2 cellular contexts compared by ENCODE assay signal in genomic region chr1:206419250-206419649, GRCh38.
TF ChIP-seq lines count a peak whose summit lies in the region.

No MANE protein-coding gene starts in this region.

TF ChIP-seq in IMR-90, 13 proteins besides CTCF, POLR2A, EP300 and RAD21:
- no peak for TF ChIP-seq ELK1 (IDR thresholded peaks at IDR 0.05; ENCODE audit: borderline replicate concordance, low read depth, low read length)
- TF ChIP-seq CHD1 (IDR thresholded peaks at IDR 0.05; ENCODE audit: low read depth, low read length), result no peak
- no peak for TF ChIP-seq CEBPB (IDR thresholded peaks at IDR 0.05; ENCODE audit: low read depth, low read length)
- TF ChIP-seq RCOR1 (IDR thresholded peaks at IDR 0.05; ENCODE audit: insufficient replicate concordance, low read length), result no peak
- TF ChIP-seq USF2 (IDR thresholded peaks at IDR 0.05; ENCODE audit: low read depth, low read length), result no peak
- TF ChIP-seq FOS (IDR thresholded peaks at IDR 0.05; ENCODE audit: low read depth, low read length), result no peak
- no peak for TF ChIP-seq MAZ (IDR thresholded peaks at IDR 0.05; ENCODE audit: borderline replicate concordance, low read depth, low read length)
- TF ChIP-seq BHLHE40 (IDR thresholded peaks at IDR 0.05; ENCODE audit: low read depth, low read length), result no peak
- TF ChIP-seq NFE2L2 (IDR thresholded peaks at IDR 0.05; ENCODE audit: low read depth, low read length), result no peak
- no peak for TF ChIP-seq SMC3 (IDR thresholded peaks at IDR 0.05; ENCODE audit: low read depth, low read length)
- no peak for TF ChIP-seq MAFK (IDR thresholded peaks at IDR 0.05; ENCODE audit: low read depth, low read length)
- no peak for TF ChIP-seq RFX5 (IDR thresholded peaks at IDR 0.05; ENCODE audit: low read depth, low read length)
- TF ChIP-seq MXI1 (IDR thresholded peaks at IDR 0.05; ENCODE audit: borderline replicate concordance, low read depth, low read length), result no peak

TF ChIP-seq in K562, 482 proteins besides CTCF, POLR2A, EP300 and RAD21 (continues in another document):
- TF ChIP-seq ZBTB11 (CRISPR knock-in tag; IDR thresholded peaks at IDR 0.05), result no peak
- TF ChIP-seq LARP7 (IDR thresholded peaks at IDR 0.05), result no peak
- peak; percentile 61 for TF ChIP-seq EHMT2 (IDR thresholded peaks at IDR 0.05)
- TF ChIP-seq ELF4 (CRISPR knock-in tag; IDR thresholded peaks at IDR 0.05), result 0 out of 2 replicates have a peak, but pooled peaks have one; percentile 27
- TF ChIP-seq BDP1 (IDR thresholded peaks at IDR 0.05; ENCODE audit: insufficient read depth, insufficient read length), result no peak
- TF ChIP-seq FOXM1 (IDR thresholded peaks at IDR 0.05; ENCODE audit: low read depth), result 0 out of 2 replicates have a peak, but pooled peaks have one; percentile 12
- TF ChIP-seq FOXM1 (CRISPR knock-in tag; IDR thresholded peaks at IDR 0.05; ENCODE audit: low read depth), result no peak
- peak; percentile 37; the same call in 1 of the 2 replicates for TF ChIP-seq TCF3 (CRISPR knock-in tag; IDR thresholded peaks at IDR 0.05)
- TF ChIP-seq ZNF766 (CRISPR knock-in tag; conservative IDR thresholded peaks at IDR 0.05), result 0 out of 2 replicates have a peak, but pooled peaks have one; percentile 38
- TF ChIP-seq HNRNPUL1 (IDR thresholded peaks at IDR 0.05; ENCODE audit: low read length), result peak; percentile 65; the same call in 1 of the 2 replicates
- peak; percentile 64 for TF ChIP-seq THRA (IDR thresholded peaks at IDR 0.05)
- TF ChIP-seq ARID1B (IDR thresholded peaks at IDR 0.05), result peak; percentile 49
- TF ChIP-seq ZNF436 (CRISPR knock-in tag; IDR thresholded peaks at IDR 0.05), result no peak
- no peak for TF ChIP-seq NR2C1 (IDR thresholded peaks at IDR 0.05)
- 0 out of 2 replicates have a peak, but pooled peaks have one; percentile 31 for TF ChIP-seq NR2C1 (tag; IDR thresholded peaks at IDR 0.05)
- TF ChIP-seq CREB3 (tag; conservative IDR thresholded peaks at IDR 0.05; ENCODE audit: low read depth), result 0 out of 2 replicates have a peak, but pooled peaks have one; percentile 35
- no peak for TF ChIP-seq HSF4 (CRISPR knock-in tag; IDR thresholded peaks at IDR 0.05; ENCODE audit: borderline replicate concordance)
- no peak for TF ChIP-seq KLF1 (tag; IDR thresholded peaks at IDR 0.05)
- no peak for TF ChIP-seq MCM5 (IDR thresholded peaks at IDR 0.05; ENCODE audit: low read depth)
- no peak for TF ChIP-seq PCBP2 (IDR thresholded peaks at IDR 0.05; ENCODE audit: low read depth, low read length, poor library complexity, severe bottlenecking)
- no peak for TF ChIP-seq ZNF239 (CRISPR knock-in tag; IDR thresholded peaks at IDR 0.05)
- no peak for TF ChIP-seq USF2 (CRISPR knock-in tag; IDR thresholded peaks at IDR 0.05)
- TF ChIP-seq MNT (conservative IDR thresholded peaks at IDR 0.05), result 0 out of 4 replicates have a peak, but pooled peaks of 1 of the 2 experiments have one; percentile 34
- TF ChIP-seq NFIC (IDR thresholded peaks at IDR 0.05), result peak; percentile 75
- TF ChIP-seq MCM3 (IDR thresholded peaks at IDR 0.05), result no peak
- TF ChIP-seq FOXK2 (conservative IDR thresholded peaks at IDR 0.05 in 1 of 2, IDR thresholded peaks at IDR 0.05 in 1 of 2; ENCODE audit: low read depth in 2 of 2), result 0 out of 4 replicates have a peak, but pooled peaks of 1 of the 2 experiments have one; percentile 44
- no peak for TF ChIP-seq ZNF583 (CRISPR knock-in tag; IDR thresholded peaks at IDR 0.05)
- TF ChIP-seq HDAC2 (IDR thresholded peaks at IDR 0.05), result 0 out of 2 replicates have a peak, but pooled peaks have one; percentile 59
- TF ChIP-seq RCOR1 (IDR thresholded peaks at IDR 0.05; ENCODE audit: borderline replicate concordance in 1 of 2, low read depth in 2 of 2, low read length in 2 of 2), result peak in 1 of 2 experiments; percentile 44; a peak in 1 of 4 replicates
- peak; percentile 52 for TF ChIP-seq TAL1 (IDR thresholded peaks at IDR 0.05)
- TF ChIP-seq ZNF639 (CRISPR knock-in tag; conservative IDR thresholded peaks at IDR 0.05 in 1 of 2, IDR thresholded peaks at IDR 0.05 in 1 of 2), result 0 out of 4 replicates have a peak, but pooled peaks of 1 of the 2 experiments have one; percentile 42
- TF ChIP-seq TCF15 (CRISPR knock-in tag; IDR thresholded peaks at IDR 0.05), result 0 out of 2 replicates have a peak, but pooled peaks have one; percentile 52
- no peak for TF ChIP-seq ZC3H8 (IDR thresholded peaks at IDR 0.05)
- TF ChIP-seq ZNF561 (CRISPR knock-in tag; conservative IDR thresholded peaks at IDR 0.05), result no peak
- peak; percentile 62 for TF ChIP-seq ZEB2 (IDR thresholded peaks at IDR 0.05)
- peak; percentile 28; the same call in 1 of the 2 replicates for TF ChIP-seq CTBP1 (IDR thresholded peaks at IDR 0.05; ENCODE audit: borderline replicate concordance)
- 0 out of 2 replicates have a peak, but pooled peaks have one; percentile 43 for TF ChIP-seq SMAD3 (CRISPR knock-in tag; conservative IDR thresholded peaks at IDR 0.05)
- TF ChIP-seq SMARCA4 (IDR thresholded peaks at IDR 0.05), result no peak
- 0 out of 2 replicates have a peak, but pooled peaks have one; percentile 34 for TF ChIP-seq KLF6 (CRISPR knock-in tag; IDR thresholded peaks at IDR 0.05; ENCODE audit: borderline replicate concordance)
- TF ChIP-seq NCOR1 (IDR thresholded peaks at IDR 0.05), result peak; percentile 50; the same call in 1 of the 2 replicates
- no peak for TF ChIP-seq SREBF2 (CRISPR knock-in tag; IDR thresholded peaks at IDR 0.05)
- no peak for TF ChIP-seq TAF9B (IDR thresholded peaks at IDR 0.05; ENCODE audit: partially characterized antibody)
- no peak for TF ChIP-seq ZNF121 (CRISPR knock-in tag; conservative IDR thresholded peaks at IDR 0.05)
- no peak for TF ChIP-seq ZNF280B (CRISPR knock-in tag; IDR thresholded peaks at IDR 0.05)
- no peak for TF ChIP-seq BRCA1 (IDR thresholded peaks at IDR 0.05)
- no peak for TF ChIP-seq BRCA1 (CRISPR knock-in tag; IDR thresholded peaks at IDR 0.05)
- TF ChIP-seq PREB (CRISPR knock-in tag; IDR thresholded peaks at IDR 0.05), result no peak
- 0 out of 2 replicates have a peak, but pooled peaks have one; percentile 33 for TF ChIP-seq CBFA2T3 (IDR thresholded peaks at IDR 0.05)
- 0 out of 2 replicates have a peak, but pooled peaks have one; percentile 32 for TF ChIP-seq E2F1 (CRISPR knock-in tag; IDR thresholded peaks at IDR 0.05)
- no peak for TF ChIP-seq L3MBTL2 (IDR thresholded peaks at IDR 0.05)
- TF ChIP-seq ZFP30 (CRISPR knock-in tag; IDR thresholded peaks at IDR 0.05; ENCODE audit: borderline replicate concordance), result no peak
- no peak for TF ChIP-seq MAFF (IDR thresholded peaks at IDR 0.05; ENCODE audit: low read length)
- TF ChIP-seq CHD4 (IDR thresholded peaks at IDR 0.05; ENCODE audit: insufficient read depth, insufficient replicate concordance, low read depth, low read length, poor library complexity, severe bottlenecking), result no peak
- TF ChIP-seq XRCC4 (IDR thresholded peaks at IDR 0.05; ENCODE audit: extremely low read depth, insufficient read depth, insufficient read length), result no peak
